16 cellular contexts compared by ENCODE assay signal in the genomic region with DNA sequence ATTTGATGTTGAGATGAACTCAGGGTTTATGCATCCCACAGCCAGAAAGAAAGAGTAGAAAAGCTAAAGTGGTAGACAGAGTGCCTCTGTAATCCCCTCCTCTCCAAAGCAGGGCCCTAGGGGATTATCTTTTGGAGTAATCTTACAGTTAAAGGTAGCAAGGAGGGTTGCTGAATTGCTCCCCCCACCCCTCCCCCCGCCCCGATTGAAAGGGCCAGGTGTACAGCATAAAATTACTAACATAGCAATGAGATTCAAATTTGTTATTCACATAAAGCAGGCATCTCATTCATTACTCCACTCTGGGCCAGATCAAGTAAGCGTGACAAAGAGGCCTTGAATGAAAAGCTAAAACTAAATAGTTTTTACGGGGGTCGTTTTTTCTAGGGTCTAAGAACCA.
DNase-seq lines count a peak whose midpoint lies in the region; ATAC-seq and TF ChIP-seq lines count a peak whose summit lies in the region.
"Had no signal": no experiment of that assay in that cellular context is flagged by ENCODE, and none has a peak within 500 bp of the region (broad histone marks: within the 10 kb centered on the region; RNA-seq: fewer than 3 reads in every experiment).

No MANE protein-coding gene starts in this region.

- peaks cover 98% of the 10 kb centered on the region for H3K79me2 ChIP-seq in neural progenitor cell (ENCODE audit: low read depth)

- no peak overlapping the region for H3K9ac ChIP-seq in neural progenitor cell

- H3F3A ChIP-seq in neural progenitor cell (ENCODE audit: low read depth): peaks cover 32% of the 10 kb centered on the region

- peaks cover 76% of the 10 kb centered on the region for H4K20me1 ChIP-seq in neural progenitor cell (ENCODE audit: low read depth)

- DNase-seq in DMS79 (lab: John Stamatoyannopoulos, UW) (peak; percentile 64), NCI-H1436 (lab: John Stamatoyannopoulos, UW) (peak; percentile 88), WTC11 (ENCODE audit: low spot score) (no peak), neural progenitor cell (ENCODE audit: low spot score) (peak; percentile 54), GM19238 (ENCODE audit: insufficient read length, low spot score) (no peak), NCI-H1694 (lab: John Stamatoyannopoulos, UW) (no peak), head of caudate nucleus (no peak)
- DNase-seq: activated CD4-positive, CD25-positive, alpha-beta regulatory T cell; brain microvascular endothelial cell; DMS153; KBM-7; kidney glomerular epithelial cell; NCI-H146; NK-92 treated with Interleukin-12 subunit alpha and Interleukin-12 subunit beta, amount 100 ng/mL, for 24 hours; substantia nigra had no signal

- H3K4me3 ChIP-seq in neural progenitor cell: peak overlapping the region; percentile 12

- CTCF ChIA-PET in WTC11 (lab: Charles Lee): interaction anchor here (0.7 to 1.7 kb wide), 5 partner anchors 9 to 252 kb away, joined by 3 to 7 read pairs (median 4); a partner anchor contains a TSS

- peak overlapping the region; percentile 86 for H3K27ac ChIP-seq in neural progenitor cell
- H3K27ac ChIP-seq: HL-60 had no signal

- intact Hi-C loops in head of caudate nucleus (cut with DNase I): no loop called here

- H2AFZ ChIP-seq in neural progenitor cell (replicated peaks): no peak overlapping the region

- POLR2A ChIA-PET in WTC11 (lab: Charles Lee): interaction anchor here (1.0 kb wide), 1 partner anchor 10 kb away, joined by 3 read pairs; no protein-coding TSS in a partner anchor

- peaks cover 43% of the 10 kb centered on the region for H3K4me1 Mint-ChIP-seq in WTC11
- H3K4me1 Mint-ChIP-seq in neural progenitor cell: peaks cover 28% of the 10 kb centered on the region

- peak overlapping the region; percentile 60 for H3K4me2 ChIP-seq in neural progenitor cell

- H3K27me3 ChIP-seq in neural progenitor cell: no peaks in the 10 kb centered on the region
- H3K27me3 ChIP-seq: brain microvascular endothelial cell had no signal

- peaks cover 12% of the 10 kb centered on the region for H3K36me3 Mint-ChIP-seq in WTC11
- H3K36me3 Mint-ChIP-seq in neural progenitor cell: peaks cover 28% of the 10 kb centered on the region

- peak overlapping the region; percentile 55 for H3K27ac Mint-ChIP-seq in WTC11
- H3K27ac Mint-ChIP-seq in neural progenitor cell: no peak overlapping the region

- H3K36me3 ChIP-seq in neural progenitor cell: peaks cover 6% of the 10 kb centered on the region
- H3K36me3 ChIP-seq: brain microvascular endothelial cell had no signal

- H3K9me3 Mint-ChIP-seq in WTC11: no peaks in the 10 kb centered on the region
- peaks cover 3% of the 10 kb centered on the region for H3K9me3 Mint-ChIP-seq in neural progenitor cell

- H3K27me3 Mint-ChIP-seq in WTC11 (ENCODE audit: low read depth): no peaks in the 10 kb centered on the region
- no peaks in the 10 kb centered on the region for H3K27me3 Mint-ChIP-seq in neural progenitor cell (ENCODE audit: insufficient read depth, low read depth)

- H3K4me3 Mint-ChIP-seq in WTC11 (no peak overlapping the region), neural progenitor cell (no peak overlapping the region)

- no peak for ATAC-seq in WTC11

- TF ChIP-seq CTCF in WTC11 (IDR thresholded peaks at IDR 0.05): no peak
- no peak for TF ChIP-seq CTCF in neural progenitor cell (IDR thresholded peaks at IDR 0.05)

- H3K4me1 ChIP-seq in neural progenitor cell: peaks cover 30% of the 10 kb centered on the region

- no peaks in the 10 kb centered on the region for H3K9me3 ChIP-seq in neural progenitor cell (ENCODE audit: low read depth)

TF ChIP-seq in WTC11, 78 proteins besides CTCF, POLR2A, EP300 and RAD21:
- TF ChIP-seq SMAD3 (CRISPR knock-in tag; IDR thresholded peaks at IDR 0.05; ENCODE audit: borderline replicate concordance) (no peak), TP53 (CRISPR knock-in tag; IDR thresholded peaks at IDR 0.05) (no peak), CREB1 (CRISPR knock-in tag; IDR thresholded peaks at IDR 0.05) (no peak), NR3C1 (CRISPR knock-in tag; conservative IDR thresholded peaks at IDR 0.05; ENCODE audit: low read depth) (no peak)
- TF ChIP-seq, protein P1, sequence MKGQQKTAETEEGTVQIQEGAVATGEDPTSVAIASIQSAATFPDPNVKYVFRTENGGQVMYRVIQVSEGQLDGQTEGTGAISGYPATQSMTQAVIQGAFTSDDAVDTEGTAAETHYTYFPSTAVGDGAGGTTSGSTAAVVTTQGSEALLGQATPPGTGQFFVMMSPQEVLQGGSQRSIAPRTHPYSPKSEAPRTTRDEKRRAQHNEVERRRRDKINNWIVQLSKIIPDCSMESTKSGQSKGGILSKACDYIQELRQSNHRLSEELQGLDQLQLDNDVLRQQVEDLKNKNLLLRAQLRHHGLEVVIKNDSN (CRISPR knock-in tag; IDR thresholded peaks at IDR 0.05): no peak
- TF ChIP-seq, protein P2, sequence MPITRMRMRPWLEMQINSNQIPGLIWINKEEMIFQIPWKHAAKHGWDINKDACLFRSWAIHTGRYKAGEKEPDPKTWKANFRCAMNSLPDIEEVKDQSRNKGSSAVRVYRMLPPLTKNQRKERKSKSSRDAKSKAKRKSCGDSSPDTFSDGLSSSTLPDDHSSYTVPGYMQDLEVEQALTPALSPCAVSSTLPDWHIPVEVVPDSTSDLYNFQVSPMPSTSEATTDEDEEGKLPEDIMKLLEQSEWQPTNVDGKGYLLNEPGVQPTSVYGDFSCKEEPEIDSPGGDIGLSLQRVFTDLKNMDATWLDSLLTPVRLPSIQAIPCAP (CRISPR knock-in tag; IDR thresholded peaks at IDR 0.05): no peak
- TF ChIP-seq, protein P3, sequence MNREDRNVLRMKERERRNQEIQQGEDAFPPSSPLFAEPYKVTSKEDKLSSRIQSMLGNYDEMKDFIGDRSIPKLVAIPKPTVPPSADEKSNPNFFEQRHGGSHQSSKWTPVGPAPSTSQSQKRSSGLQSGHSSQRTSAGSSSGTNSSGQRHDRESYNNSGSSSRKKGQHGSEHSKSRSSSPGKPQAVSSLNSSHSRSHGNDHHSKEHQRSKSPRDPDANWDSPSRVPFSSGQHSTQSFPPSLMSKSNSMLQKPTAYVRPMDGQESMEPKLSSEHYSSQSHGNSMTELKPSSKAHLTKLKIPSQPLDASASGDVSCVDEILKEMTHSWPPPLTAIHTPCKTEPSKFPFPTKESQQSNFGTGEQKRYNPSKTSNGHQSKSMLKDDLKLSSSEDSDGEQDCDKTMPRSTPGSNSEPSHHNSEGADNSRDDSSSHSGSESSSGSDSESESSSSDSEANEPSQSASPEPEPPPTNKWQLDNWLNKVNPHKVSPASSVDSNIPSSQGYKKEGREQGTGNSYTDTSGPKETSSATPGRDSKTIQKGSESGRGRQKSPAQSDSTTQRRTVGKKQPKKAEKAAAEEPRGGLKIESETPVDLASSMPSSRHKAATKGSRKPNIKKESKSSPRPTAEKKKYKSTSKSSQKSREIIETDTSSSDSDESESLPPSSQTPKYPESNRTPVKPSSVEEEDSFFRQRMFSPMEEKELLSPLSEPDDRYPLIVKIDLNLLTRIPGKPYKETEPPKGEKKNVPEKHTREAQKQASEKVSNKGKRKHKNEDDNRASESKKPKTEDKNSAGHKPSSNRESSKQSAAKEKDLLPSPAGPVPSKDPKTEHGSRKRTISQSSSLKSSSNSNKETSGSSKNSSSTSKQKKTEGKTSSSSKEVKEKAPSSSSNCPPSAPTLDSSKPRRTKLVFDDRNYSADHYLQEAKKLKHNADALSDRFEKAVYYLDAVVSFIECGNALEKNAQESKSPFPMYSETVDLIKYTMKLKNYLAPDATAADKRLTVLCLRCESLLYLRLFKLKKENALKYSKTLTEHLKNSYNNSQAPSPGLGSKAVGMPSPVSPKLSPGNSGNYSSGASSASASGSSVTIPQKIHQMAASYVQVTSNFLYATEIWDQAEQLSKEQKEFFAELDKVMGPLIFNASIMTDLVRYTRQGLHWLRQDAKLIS (CRISPR knock-in tag; IDR thresholded peaks at IDR 0.05; ENCODE audit: borderline replicate concordance): no peak

Comparison
In these comparisons a context has a peak if more than half of its experiments do, and no peak if none do; other contexts are left out.
1. DNase-seq: peak in DMS79 (single experiment), NCI-H1436 (single experiment) and neural progenitor cell (single experiment); none in WTC11 (single experiment), GM19238 (single experiment), NCI-H1694 (single experiment) and head of caudate nucleus (0 of 42).